8 cellular contexts compared by ENCODE assay signal in the genomic region with DNA sequence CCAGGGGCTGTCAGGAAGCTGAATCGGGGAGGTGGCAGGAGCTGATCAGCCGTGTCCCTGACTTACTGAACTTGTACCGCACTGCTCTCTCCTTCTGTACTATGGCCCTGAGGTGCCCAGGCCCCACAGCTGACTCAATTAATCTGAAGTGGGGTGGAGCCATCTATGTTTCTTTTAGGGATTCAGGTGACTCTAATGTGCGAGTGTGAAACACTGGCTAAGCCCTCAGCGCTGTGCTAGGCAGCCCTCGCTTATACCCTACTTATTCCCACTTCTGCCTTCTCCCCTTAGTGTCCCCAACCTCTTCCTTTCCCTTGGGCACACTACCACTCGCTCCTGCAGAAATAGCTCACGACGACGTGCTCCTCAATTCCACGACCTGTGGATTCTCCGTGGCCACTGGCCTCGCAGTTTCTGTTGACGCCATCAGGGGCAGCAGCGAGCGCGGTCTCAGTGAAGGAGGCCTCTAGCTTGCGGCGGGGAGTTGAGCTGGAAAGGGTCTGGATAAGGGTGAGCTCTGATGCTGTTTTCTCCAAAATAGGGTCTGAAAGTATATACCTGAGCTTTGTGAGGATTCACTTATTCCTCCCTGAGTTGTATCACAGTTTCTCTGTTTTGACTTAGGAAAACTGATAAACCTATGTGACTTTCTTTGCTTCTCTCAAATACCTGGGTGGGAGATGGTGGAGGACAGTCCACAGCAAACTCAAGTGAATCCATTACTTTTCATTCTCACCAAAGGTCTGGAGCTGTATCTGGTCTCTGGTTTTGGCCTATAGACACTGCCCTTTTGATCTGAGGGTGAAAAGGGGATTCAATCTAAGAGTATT.
DNase-seq lines count a peak whose midpoint lies in the region; FAIRE-seq and TF ChIP-seq lines count a peak whose summit lies in the region.

No MANE protein-coding gene starts in this region.

- no peak overlapping the region for H3K27ac ChIP-seq in Peyer's patch

- H3K9me3 ChIP-seq in Peyer's patch, result no peaks in the 10 kb centered on the region

- no peak overlapping the region for H3K4me3 ChIP-seq in Peyer's patch

- peak; percentile 16 to 66 (median 54) for TF ChIP-seq CTCF in Peyer's patch (IDR thresholded peaks at IDR 0.05)

- H3K36me3 ChIP-seq in Peyer's patch, result no peaks in the 10 kb centered on the region

- no peak for TF ChIP-seq POLR2A in Peyer's patch (IDR thresholded peaks at IDR 0.05)

- H3K27me3 ChIP-seq in Peyer's patch, result no peaks in the 10 kb centered on the region

- DNase-seq in GM18507 (ENCODE audit: extremely low spot score, insufficient read length, low read depth), result peak; percentile 12
- DNase-seq in Peyer's patch, result peak; percentile 30 to 65 (median 58)
- DNase-seq in amniotic epithelial cell (ENCODE audit: low read depth), result peak; percentile 6
- peak; percentile 58 for DNase-seq in iPS-NIHi11 (ENCODE audit: low spot score)
- DNase-seq in stimulated activated CD4-positive, alpha-beta T cell treated with anti-CD3 and anti-CD28 coated beads, Interleukin-4, amount 100 ng/mL, for 1 hour, result peak; percentile 55
- no peak for DNase-seq in GOT3 (lab: John Stamatoyannopoulos, UW)
- DNase-seq in SW 1271 (lab: John Stamatoyannopoulos, UW), result no peak
- no peak for DNase-seq in NCI-H146 treated with DMSO at 0.1 percent for 48 hours (lab: John Stamatoyannopoulos, UW; ENCODE audit: unreplicated experiment)

- no peaks in the 10 kb centered on the region for H3K4me1 ChIP-seq in Peyer's patch

- FAIRE-seq in GM18507 (lab: Jason Lieb, UNC), result peak; percentile 48

Comparison
In these comparisons a context has a peak if more than half of its experiments do, and no peak if none do; other contexts are left out.
1. DNase-seq: peak in GM18507 (single experiment), Peyer's patch (3 of 3), amniotic epithelial cell (single experiment), iPS-NIHi11 (single experiment) and stimulated activated CD4-positive, alpha-beta T cell treated with anti-CD3 and anti-CD28 coated beads, Interleukin-4, amount 100 ng/mL, for 1 hour (single experiment); none in GOT3 (single experiment), SW 1271 (0 of 2) and NCI-H146 treated with DMSO at 0.1 percent for 48 hours (single experiment).